Comparison of ENCODE assay signal across 8 cellular contexts in genomic region chr22:36856121-36856791, GRCh38. TPM values are rescaled to one million over a fixed set of nuclear protein-coding genes. Genes with fewer than 3 reads are reported as not detected.
A peak's percentile ranks its signal among the peaks of the same experiment; 100 is the strongest.
DNase-seq lines count a peak whose midpoint lies in the region; ATAC-seq and TF ChIP-seq lines count a peak whose summit lies in the region.

No MANE protein-coding gene starts in this region.

- H3K27ac ChIP-seq in Karpas-422 (ENCODE audit: low read length) (no peak overlapping the region), esophagus muscularis mucosa (replicated peaks in 1 of 4) (no peak overlapping the region)

- peaks cover under 1% of the 10 kb centered on the region; the same call in 1 of the 2 replicates for H3K79me2 ChIP-seq in Karpas-422 (ENCODE audit: low read length)

- no peak for TF ChIP-seq POLR2A in esophagus muscularis mucosa (IDR thresholded peaks at IDR 0.05; ENCODE audit: low read depth)

- 9% methylated on average over 23 of the region's 30 CpGs for WGBS in esophagus muscularis mucosa

- peak overlapping the region; percentile 67 for H3K4me3 Mint-ChIP-seq in natural killer cell treated with Interleukin-12 subunit alpha and Interleukin-12 subunit beta and Interleukin-15 and Interleukin-18, amount 100 ng/mL, for 72 hours
- peak overlapping the region; percentile 74 to 81 for H3K4me3 Mint-ChIP-seq in stimulated activated naive B cell treated with anti-CD40 and anti-IgM and Interleukin-4, amounts not matched to agents 10 μg/mL and 1 μg/mL and 100 μg/mL, for 72 hours

- no peaks in the 10 kb centered on the region for H4K20me1 ChIP-seq in Karpas-422 (ENCODE audit: insufficient read depth, low read depth, low read length)

- H3K4me1 ChIP-seq in Karpas-422 (ENCODE audit: low read length) (peaks cover 29% of the 10 kb centered on the region), esophagus muscularis mucosa (peaks cover 0 to 18% (median 14%) of the 10 kb centered on the region in 4 donors)

- H3K36me3 Mint-ChIP-seq in natural killer cell treated with Interleukin-12 subunit alpha and Interleukin-12 subunit beta and Interleukin-15 and Interleukin-18, amount 100 ng/mL, for 72 hours = no peaks in the 10 kb centered on the region
- peaks cover 0 to 10% of the 10 kb centered on the region in 2 donors for H3K36me3 Mint-ChIP-seq in stimulated activated naive B cell treated with anti-CD40 and anti-IgM and Interleukin-4, amounts not matched to agents 10 μg/mL and 1 μg/mL and 100 μg/mL, for 72 hours

- no peak overlapping the region for H2AFZ ChIP-seq in Karpas-422 (ENCODE audit: low read length)

- H3K27me3 ChIP-seq in GM06990 (replicated peaks; ENCODE audit: control insufficient read depth, insufficient read depth, low read length) (no peaks in the 10 kb centered on the region), Karpas-422 (ENCODE audit: low read length) (no peaks in the 10 kb centered on the region), esophagus muscularis mucosa (peaks cover 0 to 38% (median 0%) of the 10 kb centered on the region in 4 donors)

- H3K27me3 Mint-ChIP-seq in natural killer cell treated with Interleukin-12 subunit alpha and Interleukin-12 subunit beta and Interleukin-15 and Interleukin-18, amount 100 ng/mL, for 72 hours = peaks cover 0 to 2% of the 10 kb centered on the region in 2 donors
- H3K27me3 Mint-ChIP-seq in stimulated activated naive B cell treated with anti-CD40 and anti-IgM and Interleukin-4, amounts not matched to agents 10 μg/mL and 1 μg/mL and 100 μg/mL, for 72 hours = no peaks in the 10 kb centered on the region

- H3K4me3 ChIP-seq in GM06990 (replicated peaks; ENCODE audit: low read depth, low read length) (no peak overlapping the region), Karpas-422 (ENCODE audit: low read length) (no peak overlapping the region), esophagus muscularis mucosa (no peak overlapping the region)

- H3K9me2 ChIP-seq in Karpas-422 (replicated peaks; ENCODE audit: insufficient read depth, low read length) = no peaks in the 10 kb centered on the region

- H3K9ac ChIP-seq in Karpas-422 (ENCODE audit: low read length) = no peak overlapping the region

- H3K9me3 Mint-ChIP-seq in natural killer cell treated with Interleukin-12 subunit alpha and Interleukin-12 subunit beta and Interleukin-15 and Interleukin-18, amount 100 ng/mL, for 72 hours = peaks cover 3% of the 10 kb centered on the region
- peaks cover 0 to 6% of the 10 kb centered on the region in 2 donors for H3K9me3 Mint-ChIP-seq in stimulated activated naive B cell treated with anti-CD40 and anti-IgM and Interleukin-4, amounts not matched to agents 10 μg/mL and 1 μg/mL and 100 μg/mL, for 72 hours

- DNase-seq in GM06990 (ENCODE audit: extremely low read depth, insufficient read length) (peak; percentile 87), Karpas-422 (peak; percentile 95), esophagus muscularis mucosa (ENCODE audit: extremely low spot score) (peak; percentile 94)
- peak; percentile 96 for DNase-seq in activated T-cell treated with anti-CD3 and anti-CD28 coated beads, Interleukin-2, amount 50 U/mL, for 1 hour
- peak; percentile 93 for DNase-seq in natural killer cell treated with Interleukin-12 subunit alpha and Interleukin-12 subunit beta and Interleukin-15 and Interleukin-18, amount 100 ng/mL, for 72 hours (ENCODE audit: low spot score)
- peak; percentile 84 for DNase-seq in stimulated activated naive B cell treated with anti-CD40 and anti-IgM and Interleukin-4, amounts not matched to agents 10 μg/mL and 1 μg/mL and 100 μg/mL, for 72 hours

- TF ChIP-seq CTCF in GM06990 (IDR thresholded peaks at IDR 0.05; ENCODE audit: insufficient read depth, low read length, poor library complexity, severe bottlenecking) (peak; percentile 100), esophagus muscularis mucosa (IDR thresholded peaks at IDR 0.05) (peak; percentile 99)

- H3K27ac Mint-ChIP-seq in natural killer cell treated with Interleukin-12 subunit alpha and Interleukin-12 subunit beta and Interleukin-15 and Interleukin-18, amount 100 ng/mL, for 72 hours = peak overlapping the region; percentile 6 to 57
- H3K27ac Mint-ChIP-seq in stimulated activated naive B cell treated with anti-CD40 and anti-IgM and Interleukin-4, amounts not matched to agents 10 μg/mL and 1 μg/mL and 100 μg/mL, for 72 hours = peak overlapping the region; percentile 73

- H3K36me3 ChIP-seq in GM06990 (ENCODE audit: control insufficient read depth, insufficient read depth, low read length) = no peaks in the 10 kb centered on the region
- H3K36me3 ChIP-seq in Karpas-422 (ENCODE audit: insufficient read depth, low read length) = no peaks in the 10 kb centered on the region
- H3K36me3 ChIP-seq in esophagus muscularis mucosa = no peaks in the 10 kb centered on the region

- ATAC-seq in natural killer cell treated with Interleukin-12 subunit alpha and Interleukin-12 subunit beta and Interleukin-15 and Interleukin-18, amount 100 ng/mL, for 72 hours = peak; percentile 54 to 74
- ATAC-seq in stimulated activated naive B cell treated with anti-CD40 and anti-IgM and Interleukin-4, amounts not matched to agents 10 μg/mL and 1 μg/mL and 100 μg/mL, for 72 hours (replicated peaks) = peak; percentile 18 to 31
- no peak for ATAC-seq in GM18870 (IDR thresholded peaks at IDR 0.05; ENCODE audit: unreplicated experiment)

- intact Hi-C loops in esophagus muscularis mucosa (cut with DNase I) = loop anchor here (2.0 to 5.0 kb wide), 3 partner anchors 73 to 309 kb away; no protein-coding TSS in a partner anchor

- peak overlapping the region; percentile 39 for H3K4me2 ChIP-seq in Karpas-422 (ENCODE audit: low read depth, low read length, poor library complexity, severe bottlenecking)

- no peaks in the 10 kb centered on the region for H3K9me3 ChIP-seq in Karpas-422 (ENCODE audit: low read length)
- no peaks in the 10 kb centered on the region for H3K9me3 ChIP-seq in esophagus muscularis mucosa

- H3K4me1 Mint-ChIP-seq in natural killer cell treated with Interleukin-12 subunit alpha and Interleukin-12 subunit beta and Interleukin-15 and Interleukin-18, amount 100 ng/mL, for 72 hours (ENCODE audit: low read depth in 2 of 2) = peaks cover 38 to 53% of the 10 kb centered on the region in 2 donors
- H3K4me1 Mint-ChIP-seq in stimulated activated naive B cell treated with anti-CD40 and anti-IgM and Interleukin-4, amounts not matched to agents 10 μg/mL and 1 μg/mL and 100 μg/mL, for 72 hours = peaks cover 46 to 68% of the 10 kb centered on the region in 2 donors

- TF ChIP-seq EP300 in esophagus muscularis mucosa (IDR thresholded peaks at IDR 0.05) = no peak

TF ChIP-seq in PFSK-1, 5 proteins besides CTCF, POLR2A, EP300 and RAD21:
- TF ChIP-seq FOXP2 (optimal IDR thresholded peaks at IDR 0.05; ENCODE audit: borderline replicate concordance, extremely low read depth, extremely low read length, insufficient read depth) (peak; percentile 62), REST (IDR thresholded peaks at IDR 0.05; ENCODE audit: insufficient read depth in 1 of 2, low read depth in 2 of 2, low read length in 2 of 2) (no peak), SIN3A (IDR thresholded peaks at IDR 0.05; ENCODE audit: borderline replicate concordance, insufficient read depth, low read length) (no peak), TAF1 (IDR thresholded peaks at IDR 0.05; ENCODE audit: borderline replicate concordance, insufficient read depth, low read length) (no peak), POLR2AphosphoS5 (IDR thresholded peaks at IDR 0.05; ENCODE audit: low read depth, low read length) (no peak)

RNA-seq across cellular contexts. Expression of gene NCF4, which starts 4.5 kb away (rescaled TPM):
- total RNA-seq in Karpas-422 (2014; rRNA removed; shearing (Covaris generic); ENCODE audit: low replicate concordance) = 116 and 179 TPM in 2 replicates
- not detected for polyA plus RNA-seq in PFSK-1 (2012; ENCODE audit: insufficient read length, low read depth)
- total RNA-seq in esophagus muscularis mucosa = 10 to 100 TPM in 3 of 4 donors, 1 to 10 TPM in 1; 8.4 to 26.0 (median 14.2) TPM
- total RNA-seq in natural killer cell treated with Interleukin-12 subunit alpha and Interleukin-12 subunit beta and Interleukin-15 and Interleukin-18, amount 100 ng/mL, for 72 hours = 10 to 100 TPM; 24.2 to 53.1 TPM

RNA-seq across cellular contexts. Expression of gene PVALB, which starts 39.4 kb away (rescaled TPM):
- not detected in 2 replicates for total RNA-seq in Karpas-422 (2014; rRNA removed; shearing (Covaris generic); ENCODE audit: low replicate concordance)
- not detected for polyA plus RNA-seq in PFSK-1 (2012; ENCODE audit: insufficient read length, low read depth)
- total RNA-seq in esophagus muscularis mucosa = not detected
- not detected for total RNA-seq in natural killer cell treated with Interleukin-12 subunit alpha and Interleukin-12 subunit beta and Interleukin-15 and Interleukin-18, amount 100 ng/mL, for 72 hours

RNA-seq across cellular contexts. Expression of gene CSF2RB, which starts 57.2 kb away (rescaled TPM):
- 5.6 and 6.0 TPM in 2 replicates for total RNA-seq in Karpas-422 (2014; rRNA removed; shearing (Covaris generic); ENCODE audit: low replicate concordance)
- polyA plus RNA-seq in PFSK-1 (2012; ENCODE audit: insufficient read length, low read depth) = not detected
- total RNA-seq in esophagus muscularis mucosa = 10 to 100 TPM in 1 of 4 donors, 1 to 10 TPM in 3; 4.6 to 19.4 (median 6.2) TPM
- 10 to 100 TPM in 1 of 2 donors, 1 to 10 TPM in 1; 5.0 to 47.9 TPM for total RNA-seq in natural killer cell treated with Interleukin-12 subunit alpha and Interleukin-12 subunit beta and Interleukin-15 and Interleukin-18, amount 100 ng/mL, for 72 hours
